ENCODE assay signal across 10 cellular contexts in the genomic region with DNA sequence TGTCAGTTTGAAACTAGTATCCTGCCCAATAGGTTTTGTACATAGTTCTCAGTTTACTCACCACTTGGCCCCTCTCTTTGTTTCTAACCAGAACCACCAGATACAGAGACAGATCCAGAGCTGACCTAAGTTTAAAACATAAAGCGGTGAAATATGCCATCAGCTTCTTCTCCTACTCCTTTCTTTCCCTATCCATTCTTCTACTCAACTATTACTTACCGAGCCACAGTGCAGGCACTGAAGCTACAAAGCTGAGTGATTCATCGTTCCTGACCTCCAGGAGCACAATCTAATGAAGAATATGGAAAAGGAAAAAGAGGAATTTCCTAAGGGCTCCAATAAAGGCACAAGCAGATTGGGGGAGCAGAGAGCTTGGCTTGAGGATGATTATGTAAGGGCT.
"Had no signal": no experiment of that assay in that cellular context is flagged by ENCODE, and none has a peak within 500 bp of the region (broad histone marks: within the 10 kb centered on the region; RNA-seq: fewer than 3 reads in every experiment).

No MANE protein-coding gene starts in this region.

- ATAC-seq: activated naive CD4-positive, alpha-beta T cell treated with anti-CD3 and anti-CD28 coated beads, Interleukin-2, amount 50 U/mL, for 72 hours; naive thymus-derived CD4-positive, alpha-beta T cell had no signal

- DNase-seq: activated CD4-positive, CD25-positive, alpha-beta regulatory T cell; activated effector memory CD4-positive, alpha-beta T cell treated with anti-CD3 and anti-CD28 coated beads, Interleukin-2, amount 50 U/mL, for 16 hours; activated T-cell treated with anti-CD3 and anti-CD28 coated beads, Interleukin-2, amount 50 U/mL, for 24 hours; amygdala; hippocampal formation; left cardiac atrium; naive thymus-derived CD4-positive, alpha-beta T cell; right cardiac atrium had no signal

- H3K4me3 ChIP-seq: smooth muscle cell had no signal

- H3K4me2 ChIP-seq: smooth muscle cell had no signal
